Comparison of ENCODE assay signal across 8 cellular contexts in genomic region chr19:41310031-41310831, GRCh38. TPM values are rescaled to one million over a fixed set of nuclear protein-coding genes. Genes with fewer than 3 reads are reported as not detected.
DNase-seq lines count a peak whose midpoint lies in the region; ATAC-seq and TF ChIP-seq lines count a peak whose summit lies in the region.

TSS of gene CCDC97 (plus strand) at chr19:41310172. CDS start at chr19:41310311, 139 bp downstream.

- peak; percentile 32 to 70 for TF ChIP-seq POLR2A in uterus (IDR thresholded peaks at IDR 0.05)

- ATAC-seq in HG02759 (IDR thresholded peaks at IDR 0.05; ENCODE audit: unreplicated experiment): peak; percentile 74
- ATAC-seq in left ventricle myocardium superior: peak; percentile 88

- peaks cover 3 to 10% of the 10 kb centered on the region in 2 donors for H3K4me1 ChIP-seq in uterus

- peak; percentile 72 for DNase-seq in NCI-H1694 (lab: John Stamatoyannopoulos, UW)
- peak; percentile 77 to 93 (median 85) for DNase-seq in T-helper 2 cell
- DNase-seq in amygdala (lab: John Stamatoyannopoulos, UW): peak in 54 of 56 donors; percentile 36 to 96 (median 79)
- peak; percentile 92 for DNase-seq in left ventricle myocardium superior
- peak; percentile 88 for DNase-seq in putamen (ENCODE audit: low spot score)
- DNase-seq in uterus: peak; percentile 85 to 89

- intact Hi-C loops in left ventricle myocardium superior (cut with micrococcal nuclease): no loop called here
- intact Hi-C loops in uterus (cut with DNase I; ENCODE audit: low total_unique reads): no loop called here

- H3K27me3 ChIP-seq in uterus: no peaks in the 10 kb centered on the region

- peak within 1 kb of the TSS; percentile 64 for H3K4me3 ChIP-seq in GM12875 (ENCODE audit: low read depth, low read length)
- peak within 1 kb of the TSS; percentile 63 to 78 for H3K4me3 ChIP-seq in uterus

- no peak for TF ChIP-seq CTCF in GM12875 (IDR thresholded peaks at IDR 0.05; ENCODE audit: borderline replicate concordance, insufficient read depth, low read depth, low read length)
- TF ChIP-seq CTCF in uterus (IDR thresholded peaks at IDR 0.05): peak in 1 of 4 experiments; percentile 2

- H3K9me3 ChIP-seq in uterus: no peaks in the 10 kb centered on the region

- peak within 1 kb of the TSS; percentile 90 to 96 for H3K27ac ChIP-seq in uterus

- H3K36me3 ChIP-seq in uterus: no peaks in the 10 kb centered on the region

RNA-seq across cellular contexts. Expression of gene CCDC97, which starts in this region (rescaled TPM):
- total RNA-seq in left ventricle myocardium superior: 15.9 TPM
- 10 to 100 TPM in 2 of 4 donors, 1 to 10 TPM in 2; 4.4 to 38.0 (median 10.8) TPM for total RNA-seq in uterus

Comparison
In these comparisons a context has a peak if more than half of its experiments do, and no peak if none do; other contexts are left out.
1. Peak in every context shown above with its lines: DNase-seq, ATAC-seq, H3K4me3 ChIP-seq and H3K27ac ChIP-seq.